In the genomic region with DNA sequence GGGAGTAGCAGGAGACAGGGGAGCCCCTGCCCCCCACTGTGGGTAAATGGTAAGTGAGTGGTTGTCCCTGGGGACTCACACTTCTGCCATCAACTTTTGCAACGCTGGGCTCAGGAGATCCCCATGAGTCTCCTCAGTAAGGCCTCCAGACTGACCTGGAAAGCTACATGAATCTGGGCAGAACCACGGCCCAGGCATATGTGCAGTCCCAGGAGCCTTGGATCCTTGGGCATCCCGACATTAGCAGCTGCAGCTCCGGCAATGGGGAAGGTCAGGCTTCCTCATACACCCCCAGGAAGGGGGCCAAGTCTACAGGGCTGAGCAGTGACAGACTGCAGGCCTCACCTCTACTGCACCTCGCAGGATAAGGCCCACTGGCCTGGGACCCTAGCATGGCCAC, we compare ENCODE assay signal across 25 cellular contexts.
"Had no signal": no experiment of that assay in that cellular context is flagged by ENCODE, and none has a peak within 500 bp of the region (broad histone marks: within the 10 kb centered on the region; RNA-seq: fewer than 3 reads in every experiment).

No MANE protein-coding gene starts in this region.

- DNase-seq: head of caudate nucleus; hippocampal formation; islet precursor cell; left ventricle myocardium inferior; mesendoderm; naive B cell; natural killer cell; nephron progenitor cell; ovary; right lobe of liver; stimulated activated CD4-positive, alpha-beta T cell treated with anti-CD3 and anti-CD28 coated beads, Interleukin-12 subunit alpha, Interleukin-12 subunit beta, amount 100 ng/mL, for 4 hours; stimulated activated CD4-positive, alpha-beta T cell treated with anti-CD3 and anti-CD28 coated beads, Interleukin-15, amount 100 ng/mL, for 24 hours; stimulated activated CD4-positive, alpha-beta T cell treated with anti-CD3 and anti-CD28 coated beads, Interleukin-2, amount 100 ng/mL, for 24 hours; stimulated activated CD4-positive, alpha-beta T cell treated with anti-CD3 and anti-CD28 coated beads, Interleukin-4, amount 100 ng/mL, for 1 hour; stimulated activated naive CD4-positive, alpha-beta T cell treated with Interleukin-2 at 50 U/mL for 16 hours; stimulated activated naive CD8-positive, alpha-beta T cell treated with anti-CD3 and anti-CD28 coated beads, Interleukin-15, amount 100 ng/mL, for 72 hours; substantia nigra had no signal

- H2AFZ ChIP-seq: neural progenitor cell had no signal

- H3K36me3 ChIP-seq: left ventricle myocardium inferior, neural progenitor cell, ovary, right atrium auricular region, right lobe of liver, tibial nerve, vagina had no signal

- H3K27me3 Mint-ChIP-seq: naive B cell; progenitor cell of endocrine pancreas; stimulated activated naive CD8-positive, alpha-beta T cell treated with anti-CD3 and anti-CD28 coated beads, Interleukin-15, amount 100 ng/mL, for 72 hours had no signal

- H3K27me3 ChIP-seq: neural progenitor cell, ovary, right atrium auricular region, right lobe of liver, tibial nerve, vagina had no signal

- H3K4me3 ChIP-seq: left ventricle myocardium inferior, lung, neural progenitor cell, ovary, right atrium auricular region, right lobe of liver, skin epidermis, tibial nerve, vagina had no signal

- H3K4me2 ChIP-seq: neural progenitor cell had no signal

- H3K4me3 Mint-ChIP-seq: mesothelial cell of epicardium; naive B cell; natural killer cell; nephron progenitor cell; neural progenitor cell; stimulated activated naive CD8-positive, alpha-beta T cell treated with anti-CD3 and anti-CD28 coated beads, Interleukin-15, amount 100 ng/mL, for 72 hours had no signal

- H3K9ac ChIP-seq: neural progenitor cell had no signal

- H3K4me1 ChIP-seq: left ventricle myocardium inferior, neural progenitor cell, right atrium auricular region, right lobe of liver, tibial nerve, vagina had no signal

- H3K27ac Mint-ChIP-seq: mesothelial cell of epicardium; naive B cell; natural killer cell; nephron progenitor cell; neural progenitor cell; progenitor cell of endocrine pancreas; stimulated activated naive CD8-positive, alpha-beta T cell treated with anti-CD3 and anti-CD28 coated beads, Interleukin-15, amount 100 ng/mL, for 72 hours had no signal

- H3K27ac ChIP-seq: left ventricle myocardium inferior, neural progenitor cell, ovary, right atrium auricular region, right lobe of liver, skin epidermis, tibial nerve, vagina had no signal

- ATAC-seq: natural killer cell; stimulated activated naive CD8-positive, alpha-beta T cell treated with anti-CD3 and anti-CD28 coated beads, Interleukin-15, amount 100 ng/mL, for 72 hours had no signal

- H3K4me1 Mint-ChIP-seq: mesothelial cell of epicardium; naive B cell; natural killer cell; nephron progenitor cell; stimulated activated naive CD8-positive, alpha-beta T cell treated with anti-CD3 and anti-CD28 coated beads, Interleukin-15, amount 100 ng/mL, for 72 hours had no signal

- H3K9me3 ChIP-seq: ovary, right lobe of liver, vagina had no signal

- H3K36me3 Mint-ChIP-seq: mesothelial cell of epicardium, naive B cell, neural progenitor cell had no signal
